10 cellular contexts compared by ENCODE assay signal in genomic region chr11:10581481-10582019, GRCh38. TPM values are rescaled to one million over a fixed set of nuclear protein-coding genes. Genes with fewer than 3 reads are reported as not detected.
DNase-seq lines count a peak whose midpoint lies in the region; ATAC-seq lines count a peak whose summit lies in the region.
"Had no signal": no experiment of that assay in that cellular context is flagged by ENCODE, and none has a peak within 500 bp of the region (broad histone marks: within the 10 kb centered on the region; RNA-seq: fewer than 3 reads in every experiment).

No MANE protein-coding gene starts in this region.

- peaks cover 0 to 48% (median 2%) of the 10 kb centered on the region in 4 donors for H3K4me1 Mint-ChIP-seq in naive thymus-derived CD8-positive, alpha-beta T cell

- H3K27ac Mint-ChIP-seq in naive thymus-derived CD8-positive, alpha-beta T cell: peak overlapping the region in 2 of 10 donors; percentile 7 to 17

- H3K9me3 Mint-ChIP-seq in naive thymus-derived CD8-positive, alpha-beta T cell: no peaks in the 10 kb centered on the region

- H3K27me3 Mint-ChIP-seq in naive thymus-derived CD8-positive, alpha-beta T cell: peaks cover 2 to 18% (median 8%) of the 10 kb centered on the region in 5 donors

- H3K4me3 Mint-ChIP-seq in naive thymus-derived CD8-positive, alpha-beta T cell: no peak overlapping the region

- POLR2A ChIA-PET in naive thymus-derived CD8-positive, alpha-beta T cell (lab: Charles Lee): interaction anchor here (1.1 kb wide), 1 partner anchor 40 kb away, joined by 3 read pairs; the partner anchor contains the start of gene RNF141

- no peaks in the 10 kb centered on the region for H3K36me3 Mint-ChIP-seq in naive thymus-derived CD8-positive, alpha-beta T cell

- ATAC-seq in naive thymus-derived CD8-positive, alpha-beta T cell: no peak
- no peak for ATAC-seq in GM19023 (IDR thresholded peaks at IDR 0.05; ENCODE audit: unreplicated experiment)

- DNase-seq in ELR (ENCODE audit: low read depth) (peak; percentile 74), SIG-M5 treated with dmso at 0.1 percent for 504 hours (lab: John Stamatoyannopoulos, UW; ENCODE audit: unreplicated experiment) (peak; percentile 75), globus pallidus (ENCODE audit: low spot score) (peak; percentile 42), putamen (ENCODE audit: low spot score) (peak; percentile 32), epidermal melanocyte (ENCODE audit: insufficient read length, low spot score) (no peak), HuH-7.5 (ENCODE audit: low spot score) (no peak)
- DNase-seq in naive thymus-derived CD8-positive, alpha-beta T cell: no peak
- DNase-seq: activated T-cell treated with anti-CD3 and anti-CD28 coated beads, Interleukin-2, amount 50 U/mL, for 1 hour; NCI-H1105 treated with DMSO at 0.1 percent for 48 hours had no signal

RNA-seq across cellular contexts. Expression of gene LYVE1, which starts 13.1 kb away (rescaled TPM):
- not detected for total RNA-seq in naive thymus-derived CD8-positive, alpha-beta T cell
- polyA plus RNA-seq in naive thymus-derived CD8-positive, alpha-beta T cell: not detected

RNA-seq across cellular contexts. Expression of gene RNF141, which starts 40.6 kb away (rescaled TPM):
- 10 to 100 TPM; 18.8 to 19.3 TPM for total RNA-seq in naive thymus-derived CD8-positive, alpha-beta T cell
- 10 to 100 TPM; 20.5 to 22.9 (median 22.8) TPM for polyA plus RNA-seq in naive thymus-derived CD8-positive, alpha-beta T cell

Comparison
In these comparisons a context has a peak if more than half of its experiments do, and no peak if none do; other contexts are left out.
1. DNase-seq: peak in ELR (single experiment), SIG-M5 treated with dmso at 0.1 percent for 504 hours (single experiment), globus pallidus (single experiment) and putamen (single experiment); none in epidermal melanocyte (single experiment), naive thymus-derived CD8-positive, alpha-beta T cell (0 of 10) and HuH-7.5 (single experiment).